ENCODE assay signal across 8 cellular contexts in the genomic region with DNA sequence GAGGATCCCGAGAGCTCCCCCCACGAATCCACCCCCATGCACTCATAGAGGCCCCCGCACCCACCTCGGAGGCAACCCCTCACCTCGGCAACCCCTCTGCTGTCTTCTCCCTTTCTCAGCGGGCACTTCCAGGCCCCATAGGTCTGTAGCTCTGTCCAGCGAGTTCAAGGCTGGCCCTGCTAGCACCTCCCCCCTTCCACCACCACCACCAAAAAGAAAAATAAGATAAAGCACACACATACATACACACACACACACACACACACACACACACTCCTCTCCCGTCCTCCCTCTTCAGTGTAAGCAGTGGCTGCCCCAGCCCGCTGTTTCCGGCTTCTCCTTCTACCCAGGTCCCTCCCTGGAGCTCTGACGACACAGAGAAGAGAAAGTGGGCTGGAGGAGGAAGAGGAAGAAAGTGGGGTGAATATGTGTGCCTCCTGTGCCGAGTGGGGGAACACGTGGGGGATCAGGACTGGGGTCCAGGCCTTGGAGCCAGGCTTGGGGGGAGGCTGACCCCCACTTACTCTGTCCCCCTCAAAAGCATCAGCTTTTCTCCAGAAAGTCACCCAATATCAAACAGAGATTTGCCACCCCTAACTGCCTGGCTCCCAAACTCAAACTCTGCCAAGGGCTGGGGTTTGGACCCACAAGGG. TPM values are rescaled to one million over a fixed set of nuclear protein-coding genes. Genes with fewer than 3 reads are reported as not detected.
DNase-seq lines count a peak whose midpoint lies in the region; TF ChIP-seq lines count a peak whose summit lies in the region.

A gene with protein sequence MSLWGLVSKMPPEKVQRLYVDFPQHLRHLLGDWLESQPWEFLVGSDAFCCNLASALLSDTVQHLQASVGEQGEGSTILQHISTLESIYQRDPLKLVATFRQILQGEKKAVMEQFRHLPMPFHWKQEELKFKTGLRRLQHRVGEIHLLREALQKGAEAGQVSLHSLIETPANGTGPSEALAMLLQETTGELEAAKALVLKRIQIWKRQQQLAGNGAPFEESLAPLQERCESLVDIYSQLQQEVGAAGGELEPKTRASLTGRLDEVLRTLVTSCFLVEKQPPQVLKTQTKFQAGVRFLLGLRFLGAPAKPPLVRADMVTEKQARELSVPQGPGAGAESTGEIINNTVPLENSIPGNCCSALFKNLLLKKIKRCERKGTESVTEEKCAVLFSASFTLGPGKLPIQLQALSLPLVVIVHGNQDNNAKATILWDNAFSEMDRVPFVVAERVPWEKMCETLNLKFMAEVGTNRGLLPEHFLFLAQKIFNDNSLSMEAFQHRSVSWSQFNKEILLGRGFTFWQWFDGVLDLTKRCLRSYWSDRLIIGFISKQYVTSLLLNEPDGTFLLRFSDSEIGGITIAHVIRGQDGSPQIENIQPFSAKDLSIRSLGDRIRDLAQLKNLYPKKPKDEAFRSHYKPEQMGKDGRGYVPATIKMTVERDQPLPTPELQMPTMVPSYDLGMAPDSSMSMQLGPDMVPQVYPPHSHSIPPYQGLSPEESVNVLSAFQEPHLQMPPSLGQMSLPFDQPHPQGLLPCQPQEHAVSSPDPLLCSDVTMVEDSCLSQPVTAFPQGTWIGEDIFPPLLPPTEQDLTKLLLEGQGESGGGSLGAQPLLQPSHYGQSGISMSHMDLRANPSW (minus strand): TSS at position 317 of the 653 bp plus-strand sequence. CDS start 3,084 bp downstream, outside the sequence.

- H3K27ac ChIP-seq in cingulate gyrus (ENCODE audit: low read depth, low read length), result peak within 1 kb of the TSS; percentile 99
- peak within 1 kb of the TSS; percentile 99 for H3K27ac ChIP-seq in liver (ENCODE audit: low read depth in 1 of 2, low read length in 2 of 2)

- in situ Hi-C loops in HAP-1 (cut with MboI; ENCODE audit: low sequenced_read_pairs), result loop anchor here (5.0 to 10.0 kb wide), 3 partner anchors 44 to 346 kb away; a partner anchor contains a TSS

- DNase-seq in GF-D8 (lab: John Stamatoyannopoulos, UW) (peak; percentile 88), HAP-1 (ENCODE audit: low spot score in 2 of 2) (peak; percentile 58 to 76), NAMALWA (ENCODE audit: low spot score) (peak; percentile 94), NCI-H1930 (lab: John Stamatoyannopoulos, UW) (no peak)
- peak; percentile 73 for DNase-seq in activated CD4-positive, alpha-beta T cell treated with anti-CD3 and anti-CD28 coated beads for 1 hour
- DNase-seq in stimulated activated CD4-positive, alpha-beta T cell treated with anti-CD3 and anti-CD28 coated beads, Interleukin-4, amount 100 ng/mL, for 48 hours (ENCODE audit: low read depth in 2 of 2), result peak; percentile 70 to 77

- H3K9me3 ChIP-seq in HAP-1 (no peaks in the 10 kb centered on the region), liver (ENCODE audit: control insufficient read depth in 4 of 4, low read length in 3 of 4) (no peaks in the 10 kb centered on the region)

- H3K4me3 ChIP-seq in HAP-1, result peak within 1 kb of the TSS; percentile 32
- peak within 1 kb of the TSS; percentile 71 to 93 (median 86) for H3K4me3 ChIP-seq in liver (ENCODE audit: low read depth in 1 of 3, low read length in 3 of 3)

- no peak for TF ChIP-seq CTCF in liver (IDR thresholded peaks at IDR 0.05; ENCODE audit: low read depth, low read length, missing input control)

- H3K36me3 ChIP-seq in HAP-1 (replicated peaks) (peaks cover 7% of the 10 kb centered on the region; the same call in 1 of the 2 replicates), liver (ENCODE audit: control insufficient read depth in 4 of 4, insufficient read depth in 3 of 4, low read depth in 1 of 4, low read length in 3 of 4) (peaks cover 8 to 14% (median 9%) of the 10 kb centered on the region in 4 donors)

- H3K9ac ChIP-seq in liver (ENCODE audit: low read depth in 1 of 2, low read length in 2 of 2), result peak within 1 kb of the TSS; percentile 98 to 99

- no peak for TF ChIP-seq RAD21 in liver (IDR thresholded peaks at IDR 0.05)

- H3K4me1 ChIP-seq in HAP-1, result peaks cover 31% of the 10 kb centered on the region
- H3K4me1 ChIP-seq in liver (ENCODE audit: control insufficient read depth in 4 of 4, insufficient read depth in 4 of 4, low read length in 3 of 4), result peaks cover 7 to 44% (median 32%) of the 10 kb centered on the region in 4 donors

- H3K27me3 ChIP-seq in HAP-1 (ENCODE audit: low read depth) (no peaks in the 10 kb centered on the region), liver (ENCODE audit: control insufficient read depth in 4 of 4, insufficient read depth in 4 of 4, low read length in 3 of 4) (no peaks in the 10 kb centered on the region)

- 1% methylated on average over 13 of the region's 13 CpGs for WGBS in liver

TF ChIP-seq in liver, 16 proteins besides CTCF, POLR2A, EP300 and RAD21:
- no peak for TF ChIP-seq JUND (IDR thresholded peaks at IDR 0.05)
- TF ChIP-seq, protein P1, sequence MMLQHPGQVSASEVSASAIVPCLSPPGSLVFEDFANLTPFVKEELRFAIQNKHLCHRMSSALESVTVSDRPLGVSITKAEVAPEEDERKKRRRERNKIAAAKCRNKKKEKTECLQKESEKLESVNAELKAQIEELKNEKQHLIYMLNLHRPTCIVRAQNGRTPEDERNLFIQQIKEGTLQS (IDR thresholded peaks at IDR 0.05), result no peak
- no peak for TF ChIP-seq HNF4G (IDR thresholded peaks at IDR 0.05)
- TF ChIP-seq, protein P2, sequence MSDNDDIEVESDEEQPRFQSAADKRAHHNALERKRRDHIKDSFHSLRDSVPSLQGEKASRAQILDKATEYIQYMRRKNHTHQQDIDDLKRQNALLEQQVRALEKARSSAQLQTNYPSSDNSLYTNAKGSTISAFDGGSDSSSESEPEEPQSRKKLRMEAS (IDR thresholded peaks at IDR 0.05), result peak; percentile 56
- no peak for TF ChIP-seq RXRA (IDR thresholded peaks at IDR 0.05)
- TF ChIP-seq TAF1 (conservative IDR thresholded peaks at IDR 0.05), result peak; percentile 45
- TF ChIP-seq EGR1 (IDR thresholded peaks at IDR 0.05; ENCODE audit: low read depth in 2 of 2), result peak in 1 of 2 donors; percentile 13
- no peak for TF ChIP-seq FOXA2 (IDR thresholded peaks at IDR 0.05)
- TF ChIP-seq FOXA1 (IDR thresholded peaks at IDR 0.05), result no peak
- TF ChIP-seq SP1 (IDR thresholded peaks at IDR 0.05), result no peak
- no peak for TF ChIP-seq GABPA (IDR thresholded peaks at IDR 0.05 in 1 of 2, conservative IDR thresholded peaks at IDR 0.05 in 1 of 2)
- TF ChIP-seq YY1 (IDR thresholded peaks at IDR 0.05), result no peak
- no peak for TF ChIP-seq HNF4A (conservative IDR thresholded peaks at IDR 0.05)
- TF ChIP-seq, protein P3, sequence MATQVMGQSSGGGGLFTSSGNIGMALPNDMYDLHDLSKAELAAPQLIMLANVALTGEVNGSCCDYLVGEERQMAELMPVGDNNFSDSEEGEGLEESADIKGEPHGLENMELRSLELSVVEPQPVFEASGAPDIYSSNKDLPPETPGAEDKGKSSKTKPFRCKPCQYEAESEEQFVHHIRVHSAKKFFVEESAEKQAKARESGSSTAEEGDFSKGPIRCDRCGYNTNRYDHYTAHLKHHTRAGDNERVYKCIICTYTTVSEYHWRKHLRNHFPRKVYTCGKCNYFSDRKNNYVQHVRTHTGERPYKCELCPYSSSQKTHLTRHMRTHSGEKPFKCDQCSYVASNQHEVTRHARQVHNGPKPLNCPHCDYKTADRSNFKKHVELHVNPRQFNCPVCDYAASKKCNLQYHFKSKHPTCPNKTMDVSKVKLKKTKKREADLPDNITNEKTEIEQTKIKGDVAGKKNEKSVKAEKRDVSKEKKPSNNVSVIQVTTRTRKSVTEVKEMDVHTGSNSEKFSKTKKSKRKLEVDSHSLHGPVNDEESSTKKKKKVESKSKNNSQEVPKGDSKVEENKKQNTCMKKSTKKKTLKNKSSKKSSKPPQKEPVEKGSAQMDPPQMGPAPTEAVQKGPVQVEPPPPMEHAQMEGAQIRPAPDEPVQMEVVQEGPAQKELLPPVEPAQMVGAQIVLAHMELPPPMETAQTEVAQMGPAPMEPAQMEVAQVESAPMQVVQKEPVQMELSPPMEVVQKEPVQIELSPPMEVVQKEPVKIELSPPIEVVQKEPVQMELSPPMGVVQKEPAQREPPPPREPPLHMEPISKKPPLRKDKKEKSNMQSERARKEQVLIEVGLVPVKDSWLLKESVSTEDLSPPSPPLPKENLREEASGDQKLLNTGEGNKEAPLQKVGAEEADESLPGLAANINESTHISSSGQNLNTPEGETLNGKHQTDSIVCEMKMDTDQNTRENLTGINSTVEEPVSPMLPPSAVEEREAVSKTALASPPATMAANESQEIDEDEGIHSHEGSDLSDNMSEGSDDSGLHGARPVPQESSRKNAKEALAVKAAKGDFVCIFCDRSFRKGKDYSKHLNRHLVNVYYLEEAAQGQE (IDR thresholded peaks at IDR 0.05), result peak; percentile 24
- no peak for TF ChIP-seq NR2F2 (IDR thresholded peaks at IDR 0.05)

RNA-seq across cellular contexts. Expression of the gene that starts here (rescaled TPM):
- 10 to 100 TPM; 27.4 to 54.0 TPM for total RNA-seq in liver
- polyA plus RNA-seq in liver, result 10 to 100 TPM; 33.2 to 57.4 TPM

Comparison
In these comparisons a context has a peak if more than half of its experiments do, and no peak if none do; other contexts are left out.
1. DNase-seq: peak in GF-D8 (single experiment), HAP-1 (2 of 2), NAMALWA (single experiment), activated CD4-positive, alpha-beta T cell treated with anti-CD3 and anti-CD28 coated beads for 1 hour (single experiment) and stimulated activated CD4-positive, alpha-beta T cell treated with anti-CD3 and anti-CD28 coated beads, Interleukin-4, amount 100 ng/mL, for 48 hours (2 of 2); none in NCI-H1930 (0 of 2).